In genomic region chr11:64224891-64225607, GRCh38 we compare ENCODE assay signal across 8 cellular contexts. TPM values are rescaled to one million over a fixed set of nuclear protein-coding genes. Genes with fewer than 3 reads are reported as not detected.
DNase-seq lines count a peak whose midpoint lies in the region; ATAC-seq and TF ChIP-seq lines count a peak whose summit lies in the region.

No MANE protein-coding gene starts in this region.

- H3K36me3 Mint-ChIP-seq in natural killer cell: no peaks in the 10 kb centered on the region

- H3K4me3 ChIP-seq in BLaER1: peak overlapping the region; percentile 79
- peak overlapping the region; percentile 90 for H3K4me3 ChIP-seq in MG63

- H3K9ac ChIP-seq in BLaER1: peak overlapping the region; percentile 89

- intact Hi-C loops in natural killer cell (cut with micrococcal nuclease): no loop called here

- H3K27ac ChIP-seq in BLaER1 (peak overlapping the region; percentile 95), cingulate gyrus (ENCODE audit: low read depth, low read length) (peak overlapping the region; percentile 92)

- peak overlapping the region; percentile 88 for H3K4me3 Mint-ChIP-seq in natural killer cell

- no peaks in the 10 kb centered on the region for H3K27me3 Mint-ChIP-seq in natural killer cell (ENCODE audit: low read depth in 2 of 2)

- H4K20me1 ChIP-seq in BLaER1: peaks cover 40% of the 10 kb centered on the region

- TF ChIP-seq CTCF in natural killer cell (IDR thresholded peaks at IDR 0.05): no peak

- H3K27ac Mint-ChIP-seq in natural killer cell: peak overlapping the region; percentile 82 to 85

- H3K27me3 ChIP-seq in BLaER1 (no peaks in the 10 kb centered on the region), MG63 (no peaks in the 10 kb centered on the region)

- peak overlapping the region; percentile 99 for H3K4me2 ChIP-seq in BLaER1

- DNase-seq in MG63: no peak
- DNase-seq in natural killer cell: no peak
- no peak for DNase-seq in stimulated activated naive CD4-positive, alpha-beta T cell (lab: John Stamatoyannopoulos, UW)
- DNase-seq in erythroblast (lab: John Stamatoyannopoulos, UW): no peak
- no peak for DNase-seq in ecto neural progenitor cell (ENCODE audit: low spot score)

- H3K36me3 ChIP-seq in BLaER1 (peaks cover 50% of the 10 kb centered on the region), MG63 (peaks cover 10% of the 10 kb centered on the region)

- no peaks in the 10 kb centered on the region for H3K9me3 Mint-ChIP-seq in natural killer cell

- H3K4me1 Mint-ChIP-seq in natural killer cell: peaks cover 21 to 47% of the 10 kb centered on the region in 2 donors

- H3K9me3 ChIP-seq in BLaER1 (no peaks in the 10 kb centered on the region), MG63 (no peaks in the 10 kb centered on the region)

- ATAC-seq in natural killer cell (no peak), HG02938 (IDR thresholded peaks at IDR 0.05; ENCODE audit: unreplicated experiment) (no peak)

- TF ChIP-seq POLR2A in erythroblast (IDR thresholded peaks at IDR 0.05; ENCODE audit: low read length): no peak

- peaks cover 66% of the 10 kb centered on the region for H3K4me1 ChIP-seq in BLaER1

RNA-seq across cellular contexts. Expression of gene TRPT1, which starts 0.9 kb away (rescaled TPM):
- 24.6 and 26.3 TPM in 2 replicates for total RNA-seq in MG63 (2014; rRNA removed; shearing (Covaris generic); ENCODE audit: low replicate concordance)
- 10 to 100 TPM; 22.7 to 30.8 (median 28.5) TPM for total RNA-seq in natural killer cell

RNA-seq across cellular contexts. Expression of gene NUDT22, which starts 1.0 kb away (rescaled TPM):
- 21.5 and 34.2 TPM in 2 replicates for total RNA-seq in MG63 (2014; rRNA removed; shearing (Covaris generic); ENCODE audit: low replicate concordance)
- 10 to 100 TPM; 59.1 to 79.1 (median 74.8) TPM for total RNA-seq in natural killer cell

RNA-seq across cellular contexts. Expression of gene DNAJC4, which starts 5.3 kb away (rescaled TPM):
- total RNA-seq in MG63 (2014; rRNA removed; shearing (Covaris generic); ENCODE audit: low replicate concordance): 1.6 and 3.5 TPM in 2 replicates
- 10 to 100 TPM; 45.0 to 47.0 (median 46.6) TPM for total RNA-seq in natural killer cell

RNA-seq across cellular contexts. Expression of gene VEGFB, which starts 9.3 kb away (rescaled TPM):
- total RNA-seq in MG63 (2014; rRNA removed; shearing (Covaris generic); ENCODE audit: low replicate concordance): 9.3 and 19.0 TPM in 2 replicates
- 10 to 100 TPM; 30.7 to 38.7 (median 37.3) TPM for total RNA-seq in natural killer cell

RNA-seq across cellular contexts. Expression of gene FKBP2, which starts 15.8 kb away (rescaled TPM):
- 22.8 and 50.8 TPM in 2 replicates for total RNA-seq in MG63 (2014; rRNA removed; shearing (Covaris generic); ENCODE audit: low replicate concordance)
- total RNA-seq in natural killer cell: 10 to 100 TPM; 26.4 to 39.3 (median 30.3) TPM

Comparison
In these comparisons a context has a peak if more than half of its experiments do, and no peak if none do; other contexts are left out.
1. RNA of gene DNAJC4, which starts 5.3 kb away (total RNA-seq): 45.0 to 47.0 TPM in natural killer cell; 1.6 to 3.5 TPM in MG63; every median in the first group is over 10 times any median in the second.